In genomic region chr19:15244808-15245207, GRCh38 we compare ENCODE assay signal across 1 cellular context.
TF ChIP-seq lines count a peak whose summit lies in the region.

No MANE protein-coding gene starts in this region.

TF ChIP-seq in WTC11, 78 proteins besides CTCF, POLR2A, EP300 and RAD21:
- TF ChIP-seq ZBTB43 (CRISPR knock-in tag; IDR thresholded peaks at IDR 0.05) = no peak
- TF ChIP-seq NR1H2 (CRISPR knock-in tag; IDR thresholded peaks at IDR 0.05) = no peak
- no peak for TF ChIP-seq RORB (CRISPR knock-in tag; IDR thresholded peaks at IDR 0.05)
- TF ChIP-seq FOXP4 (CRISPR knock-in tag; IDR thresholded peaks at IDR 0.05) = no peak
- no peak for TF ChIP-seq ZSCAN18 (CRISPR knock-in tag; IDR thresholded peaks at IDR 0.05)
- TF ChIP-seq GRHL2 (CRISPR knock-in tag; IDR thresholded peaks at IDR 0.05; ENCODE audit: insufficient replicate concordance, severe bottlenecking) = no peak
- TF ChIP-seq ATF6 (CRISPR knock-in tag; IDR thresholded peaks at IDR 0.05) = no peak
- no peak for TF ChIP-seq CREB1 (CRISPR knock-in tag; IDR thresholded peaks at IDR 0.05)
- no peak for TF ChIP-seq ZNF512 (CRISPR knock-in tag; IDR thresholded peaks at IDR 0.05; ENCODE audit: borderline replicate concordance)
- no peak for TF ChIP-seq AR (CRISPR knock-in tag; IDR thresholded peaks at IDR 0.05)
- TF ChIP-seq ZNF281 (CRISPR knock-in tag; IDR thresholded peaks at IDR 0.05) = no peak
- no peak for TF ChIP-seq ELF4 (CRISPR knock-in tag; IDR thresholded peaks at IDR 0.05; ENCODE audit: low read depth)
- TF ChIP-seq E2F5 (CRISPR knock-in tag; IDR thresholded peaks at IDR 0.05) = no peak
TF ChIP-seq in WTC11: peak in this region for 0.
